In the genomic region with DNA sequence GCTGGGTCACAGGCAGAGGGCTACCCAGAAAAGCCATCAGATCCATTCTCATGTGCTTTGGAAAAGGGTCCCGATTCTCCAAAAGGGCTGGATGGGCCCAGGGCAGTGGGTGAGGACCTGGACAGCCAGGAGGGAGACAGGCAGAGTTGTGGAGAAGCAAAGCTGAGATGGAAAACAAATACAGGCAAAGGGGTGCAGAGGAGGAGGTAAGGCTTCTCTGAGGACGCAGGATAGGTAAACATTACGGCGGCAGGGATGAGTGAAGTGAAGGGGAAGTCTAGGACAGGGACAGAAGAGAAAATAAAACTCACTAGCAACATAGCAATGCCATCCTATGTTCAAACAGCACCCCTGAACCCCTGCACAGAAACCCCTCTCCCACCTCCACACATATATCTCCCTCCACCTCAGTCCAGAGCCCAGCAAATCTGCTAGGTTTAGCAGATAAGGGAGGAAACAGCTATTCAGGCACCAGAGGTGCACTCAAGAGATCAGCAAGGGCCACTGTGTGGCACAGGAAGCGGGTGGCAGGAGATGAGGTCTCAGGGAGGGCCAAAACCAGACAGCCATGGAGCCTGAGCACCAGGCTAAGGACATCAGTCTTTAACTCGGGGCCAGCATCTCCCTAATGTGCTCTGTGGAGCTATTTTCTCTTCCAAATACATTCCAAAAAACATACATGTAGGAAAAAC, we compare ENCODE assay signal across 1 cellular context.
TF ChIP-seq lines count a peak whose summit lies in the region.

No MANE protein-coding gene starts in this region.

TF ChIP-seq in HepG2, 621 proteins besides CTCF, POLR2A, EP300 and RAD21 (continued from another document and continues in another):
- TF ChIP-seq ATF7-NPFF (CRISPR knock-in tag; IDR thresholded peaks at IDR 0.05; ENCODE audit: low read depth), result no peak
- no peak for TF ChIP-seq MBNL3 (CRISPR knock-in tag; conservative IDR thresholded peaks at IDR 0.05)
- TF ChIP-seq SOX6 (IDR thresholded peaks at IDR 0.05), result no peak
- 0 out of 2 replicates have a peak, but pooled peaks have one; percentile 25 for TF ChIP-seq SOX6 (CRISPR knock-in tag; IDR thresholded peaks at IDR 0.05)
- TF ChIP-seq ZFP36 (IDR thresholded peaks at IDR 0.05; ENCODE audit: borderline replicate concordance, low read depth, low read length, partially characterized antibody), result no peak
- TF ChIP-seq ZNF382 (CRISPR knock-in tag; IDR thresholded peaks at IDR 0.05; ENCODE audit: borderline replicate concordance), result no peak
- no peak for TF ChIP-seq PHB2 (IDR thresholded peaks at IDR 0.05; ENCODE audit: partially characterized antibody)
- TF ChIP-seq ZNF383 (CRISPR knock-in tag; IDR thresholded peaks at IDR 0.05; ENCODE audit: borderline replicate concordance), result no peak
- no peak for TF ChIP-seq CHD4 (IDR thresholded peaks at IDR 0.05; ENCODE audit: borderline replicate concordance, low read length)
- TF ChIP-seq KMT2A (CRISPR knock-in tag; IDR thresholded peaks at IDR 0.05), result no peak
- no peak for TF ChIP-seq KDM6A (CRISPR knock-in tag; IDR thresholded peaks at IDR 0.05; ENCODE audit: low read depth)
- peak; percentile 81 for TF ChIP-seq ZNF317 (CRISPR knock-in tag; IDR thresholded peaks at IDR 0.05)
- TF ChIP-seq, protein P1, sequence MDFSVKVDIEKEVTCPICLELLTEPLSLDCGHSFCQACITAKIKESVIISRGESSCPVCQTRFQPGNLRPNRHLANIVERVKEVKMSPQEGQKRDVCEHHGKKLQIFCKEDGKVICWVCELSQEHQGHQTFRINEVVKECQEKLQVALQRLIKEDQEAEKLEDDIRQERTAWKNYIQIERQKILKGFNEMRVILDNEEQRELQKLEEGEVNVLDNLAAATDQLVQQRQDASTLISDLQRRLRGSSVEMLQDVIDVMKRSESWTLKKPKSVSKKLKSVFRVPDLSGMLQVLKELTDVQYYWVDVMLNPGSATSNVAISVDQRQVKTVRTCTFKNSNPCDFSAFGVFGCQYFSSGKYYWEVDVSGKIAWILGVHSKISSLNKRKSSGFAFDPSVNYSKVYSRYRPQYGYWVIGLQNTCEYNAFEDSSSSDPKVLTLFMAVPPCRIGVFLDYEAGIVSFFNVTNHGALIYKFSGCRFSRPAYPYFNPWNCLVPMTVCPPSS (IDR thresholded peaks at IDR 0.05), result no peak
- no peak for TF ChIP-seq HIVEP1 (CRISPR knock-in tag; IDR thresholded peaks at IDR 0.05)
- TF ChIP-seq, protein P2, sequence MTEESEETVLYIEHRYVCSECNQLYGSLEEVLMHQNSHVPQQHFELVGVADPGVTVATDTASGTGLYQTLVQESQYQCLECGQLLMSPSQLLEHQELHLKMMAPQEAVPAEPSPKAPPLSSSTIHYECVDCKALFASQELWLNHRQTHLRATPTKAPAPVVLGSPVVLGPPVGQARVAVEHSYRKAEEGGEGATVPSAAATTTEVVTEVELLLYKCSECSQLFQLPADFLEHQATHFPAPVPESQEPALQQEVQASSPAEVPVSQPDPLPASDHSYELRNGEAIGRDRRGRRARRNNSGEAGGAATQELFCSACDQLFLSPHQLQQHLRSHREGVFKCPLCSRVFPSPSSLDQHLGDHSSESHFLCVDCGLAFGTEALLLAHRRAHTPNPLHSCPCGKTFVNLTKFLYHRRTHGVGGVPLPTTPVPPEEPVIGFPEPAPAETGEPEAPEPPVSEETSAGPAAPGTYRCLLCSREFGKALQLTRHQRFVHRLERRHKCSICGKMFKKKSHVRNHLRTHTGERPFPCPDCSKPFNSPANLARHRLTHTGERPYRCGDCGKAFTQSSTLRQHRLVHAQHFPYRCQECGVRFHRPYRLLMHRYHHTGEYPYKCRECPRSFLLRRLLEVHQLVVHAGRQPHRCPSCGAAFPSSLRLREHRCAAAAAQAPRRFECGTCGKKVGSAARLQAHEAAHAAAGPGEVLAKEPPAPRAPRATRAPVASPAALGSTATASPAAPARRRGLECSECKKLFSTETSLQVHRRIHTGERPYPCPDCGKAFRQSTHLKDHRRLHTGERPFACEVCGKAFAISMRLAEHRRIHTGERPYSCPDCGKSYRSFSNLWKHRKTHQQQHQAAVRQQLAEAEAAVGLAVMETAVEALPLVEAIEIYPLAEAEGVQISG (CRISPR knock-in tag; IDR thresholded peaks at IDR 0.05), result no peak
- TF ChIP-seq SOX5 (CRISPR knock-in tag; IDR thresholded peaks at IDR 0.05; ENCODE audit: borderline replicate concordance), result peak; percentile 32; the same call in 1 of the 2 replicates
- TF ChIP-seq ZNF572 (CRISPR knock-in tag; IDR thresholded peaks at IDR 0.05), result no peak
- peak; percentile 14; the same call in 1 of the 2 replicates for TF ChIP-seq TCF7 (IDR thresholded peaks at IDR 0.05; ENCODE audit: low read depth)
- TF ChIP-seq NPAS2 (CRISPR knock-in tag; IDR thresholded peaks at IDR 0.05; ENCODE audit: borderline replicate concordance), result no peak
- no peak for TF ChIP-seq CBX2 (IDR thresholded peaks at IDR 0.05; ENCODE audit: low read depth, low read length)
- no peak for TF ChIP-seq CBX2 (CRISPR knock-in tag; IDR thresholded peaks at IDR 0.05; ENCODE audit: low read depth)
- TF ChIP-seq ZNF225 (CRISPR knock-in tag; IDR thresholded peaks at IDR 0.05), result no peak
- TF ChIP-seq AKAP8 (CRISPR knock-in tag; IDR thresholded peaks at IDR 0.05), result no peak
- TF ChIP-seq SMARCC2 (IDR thresholded peaks at IDR 0.05), result no peak
- TF ChIP-seq, protein P3, sequence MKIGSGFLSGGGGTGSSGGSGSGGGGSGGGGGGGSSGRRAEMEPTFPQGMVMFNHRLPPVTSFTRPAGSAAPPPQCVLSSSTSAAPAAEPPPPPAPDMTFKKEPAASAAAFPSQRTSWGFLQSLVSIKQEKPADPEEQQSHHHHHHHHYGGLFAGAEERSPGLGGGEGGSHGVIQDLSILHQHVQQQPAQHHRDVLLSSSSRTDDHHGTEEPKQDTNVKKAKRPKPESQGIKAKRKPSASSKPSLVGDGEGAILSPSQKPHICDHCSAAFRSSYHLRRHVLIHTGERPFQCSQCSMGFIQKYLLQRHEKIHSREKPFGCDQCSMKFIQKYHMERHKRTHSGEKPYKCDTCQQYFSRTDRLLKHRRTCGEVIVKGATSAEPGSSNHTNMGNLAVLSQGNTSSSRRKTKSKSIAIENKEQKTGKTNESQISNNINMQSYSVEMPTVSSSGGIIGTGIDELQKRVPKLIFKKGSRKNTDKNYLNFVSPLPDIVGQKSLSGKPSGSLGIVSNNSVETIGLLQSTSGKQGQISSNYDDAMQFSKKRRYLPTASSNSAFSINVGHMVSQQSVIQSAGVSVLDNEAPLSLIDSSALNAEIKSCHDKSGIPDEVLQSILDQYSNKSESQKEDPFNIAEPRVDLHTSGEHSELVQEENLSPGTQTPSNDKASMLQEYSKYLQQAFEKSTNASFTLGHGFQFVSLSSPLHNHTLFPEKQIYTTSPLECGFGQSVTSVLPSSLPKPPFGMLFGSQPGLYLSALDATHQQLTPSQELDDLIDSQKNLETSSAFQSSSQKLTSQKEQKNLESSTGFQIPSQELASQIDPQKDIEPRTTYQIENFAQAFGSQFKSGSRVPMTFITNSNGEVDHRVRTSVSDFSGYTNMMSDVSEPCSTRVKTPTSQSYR (CRISPR knock-in tag; IDR thresholded peaks at IDR 0.05; ENCODE audit: borderline replicate concordance), result peak; percentile 31; the same call in 1 of the 2 replicates
- no peak for TF ChIP-seq KAT8 (CRISPR knock-in tag; IDR thresholded peaks at IDR 0.05)
- TF ChIP-seq ZNF709 (CRISPR knock-in tag; IDR thresholded peaks at IDR 0.05), result no peak
- TF ChIP-seq SP2 (CRISPR knock-in tag; IDR thresholded peaks at IDR 0.05), result no peak
- no peak for TF ChIP-seq GLI4 (CRISPR knock-in tag; IDR thresholded peaks at IDR 0.05; ENCODE audit: borderline replicate concordance)
- no peak for TF ChIP-seq CBFB (CRISPR knock-in tag; IDR thresholded peaks at IDR 0.05)
- TF ChIP-seq, protein P4, sequence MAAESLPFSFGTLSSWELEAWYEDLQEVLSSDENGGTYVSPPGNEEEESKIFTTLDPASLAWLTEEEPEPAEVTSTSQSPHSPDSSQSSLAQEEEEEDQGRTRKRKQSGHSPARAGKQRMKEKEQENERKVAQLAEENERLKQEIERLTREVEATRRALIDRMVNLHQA (CRISPR knock-in tag; IDR thresholded peaks at IDR 0.05), result no peak
- TF ChIP-seq, protein P5, sequence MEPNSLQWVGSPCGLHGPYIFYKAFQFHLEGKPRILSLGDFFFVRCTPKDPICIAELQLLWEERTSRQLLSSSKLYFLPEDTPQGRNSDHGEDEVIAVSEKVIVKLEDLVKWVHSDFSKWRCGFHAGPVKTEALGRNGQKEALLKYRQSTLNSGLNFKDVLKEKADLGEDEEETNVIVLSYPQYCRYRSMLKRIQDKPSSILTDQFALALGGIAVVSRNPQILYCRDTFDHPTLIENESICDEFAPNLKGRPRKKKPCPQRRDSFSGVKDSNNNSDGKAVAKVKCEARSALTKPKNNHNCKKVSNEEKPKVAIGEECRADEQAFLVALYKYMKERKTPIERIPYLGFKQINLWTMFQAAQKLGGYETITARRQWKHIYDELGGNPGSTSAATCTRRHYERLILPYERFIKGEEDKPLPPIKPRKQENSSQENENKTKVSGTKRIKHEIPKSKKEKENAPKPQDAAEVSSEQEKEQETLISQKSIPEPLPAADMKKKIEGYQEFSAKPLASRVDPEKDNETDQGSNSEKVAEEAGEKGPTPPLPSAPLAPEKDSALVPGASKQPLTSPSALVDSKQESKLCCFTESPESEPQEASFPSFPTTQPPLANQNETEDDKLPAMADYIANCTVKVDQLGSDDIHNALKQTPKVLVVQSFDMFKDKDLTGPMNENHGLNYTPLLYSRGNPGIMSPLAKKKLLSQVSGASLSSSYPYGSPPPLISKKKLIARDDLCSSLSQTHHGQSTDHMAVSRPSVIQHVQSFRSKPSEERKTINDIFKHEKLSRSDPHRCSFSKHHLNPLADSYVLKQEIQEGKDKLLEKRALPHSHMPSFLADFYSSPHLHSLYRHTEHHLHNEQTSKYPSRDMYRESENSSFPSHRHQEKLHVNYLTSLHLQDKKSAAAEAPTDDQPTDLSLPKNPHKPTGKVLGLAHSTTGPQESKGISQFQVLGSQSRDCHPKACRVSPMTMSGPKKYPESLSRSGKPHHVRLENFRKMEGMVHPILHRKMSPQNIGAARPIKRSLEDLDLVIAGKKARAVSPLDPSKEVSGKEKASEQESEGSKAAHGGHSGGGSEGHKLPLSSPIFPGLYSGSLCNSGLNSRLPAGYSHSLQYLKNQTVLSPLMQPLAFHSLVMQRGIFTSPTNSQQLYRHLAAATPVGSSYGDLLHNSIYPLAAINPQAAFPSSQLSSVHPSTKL (CRISPR knock-in tag; IDR thresholded peaks at IDR 0.05), result peak; percentile 45; the same call in 1 of the 2 replicates
- TF ChIP-seq NKX3-1 (CRISPR knock-in tag; IDR thresholded peaks at IDR 0.05), result no peak
- TF ChIP-seq ZNF207 (IDR thresholded peaks at IDR 0.05; ENCODE audit: borderline replicate concordance), result no peak
- TF ChIP-seq ZNF24 (IDR thresholded peaks at IDR 0.05), result no peak
- no peak for TF ChIP-seq ZNF746 (CRISPR knock-in tag; IDR thresholded peaks at IDR 0.05)
- no peak for TF ChIP-seq ZNF143 (CRISPR knock-in tag; IDR thresholded peaks at IDR 0.05)
- 0 out of 2 replicates have a peak, but pooled peaks have one; percentile 17 for TF ChIP-seq ELF3 (CRISPR knock-in tag; IDR thresholded peaks at IDR 0.05)
- 0 out of 2 replicates have a peak, but pooled peaks have one; percentile 26 for TF ChIP-seq PHF21A (CRISPR knock-in tag; IDR thresholded peaks at IDR 0.05)
- TF ChIP-seq ZBTB8A (CRISPR knock-in tag; IDR thresholded peaks at IDR 0.05; ENCODE audit: borderline replicate concordance, low read depth), result no peak
- TF ChIP-seq ZNF326 (CRISPR knock-in tag; IDR thresholded peaks at IDR 0.05; ENCODE audit: borderline replicate concordance), result no peak
- TF ChIP-seq, protein P6, sequence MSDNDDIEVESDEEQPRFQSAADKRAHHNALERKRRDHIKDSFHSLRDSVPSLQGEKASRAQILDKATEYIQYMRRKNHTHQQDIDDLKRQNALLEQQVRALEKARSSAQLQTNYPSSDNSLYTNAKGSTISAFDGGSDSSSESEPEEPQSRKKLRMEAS (IDR thresholded peaks at IDR 0.05), result no peak
- TF ChIP-seq ZNF441 (CRISPR knock-in tag; IDR thresholded peaks at IDR 0.05; ENCODE audit: borderline replicate concordance), result no peak
- no peak for TF ChIP-seq ZC3H4 (CRISPR knock-in tag; IDR thresholded peaks at IDR 0.05; ENCODE audit: borderline replicate concordance)
- no peak for TF ChIP-seq ZNF253 (CRISPR knock-in tag; IDR thresholded peaks at IDR 0.05; ENCODE audit: borderline replicate concordance)
- TF ChIP-seq EEA1 (CRISPR knock-in tag; IDR thresholded peaks at IDR 0.05; ENCODE audit: borderline replicate concordance), result no peak
- TF ChIP-seq ZNF577 (CRISPR knock-in tag; IDR thresholded peaks at IDR 0.05; ENCODE audit: borderline replicate concordance, low read depth), result no peak
- TF ChIP-seq ZNF878 (CRISPR knock-in tag; IDR thresholded peaks at IDR 0.05), result no peak
- no peak for TF ChIP-seq ZBTB38 (CRISPR knock-in tag; IDR thresholded peaks at IDR 0.05)
- no peak for TF ChIP-seq NR2F1 (CRISPR knock-in tag; IDR thresholded peaks at IDR 0.05)
- TF ChIP-seq, protein P7, sequence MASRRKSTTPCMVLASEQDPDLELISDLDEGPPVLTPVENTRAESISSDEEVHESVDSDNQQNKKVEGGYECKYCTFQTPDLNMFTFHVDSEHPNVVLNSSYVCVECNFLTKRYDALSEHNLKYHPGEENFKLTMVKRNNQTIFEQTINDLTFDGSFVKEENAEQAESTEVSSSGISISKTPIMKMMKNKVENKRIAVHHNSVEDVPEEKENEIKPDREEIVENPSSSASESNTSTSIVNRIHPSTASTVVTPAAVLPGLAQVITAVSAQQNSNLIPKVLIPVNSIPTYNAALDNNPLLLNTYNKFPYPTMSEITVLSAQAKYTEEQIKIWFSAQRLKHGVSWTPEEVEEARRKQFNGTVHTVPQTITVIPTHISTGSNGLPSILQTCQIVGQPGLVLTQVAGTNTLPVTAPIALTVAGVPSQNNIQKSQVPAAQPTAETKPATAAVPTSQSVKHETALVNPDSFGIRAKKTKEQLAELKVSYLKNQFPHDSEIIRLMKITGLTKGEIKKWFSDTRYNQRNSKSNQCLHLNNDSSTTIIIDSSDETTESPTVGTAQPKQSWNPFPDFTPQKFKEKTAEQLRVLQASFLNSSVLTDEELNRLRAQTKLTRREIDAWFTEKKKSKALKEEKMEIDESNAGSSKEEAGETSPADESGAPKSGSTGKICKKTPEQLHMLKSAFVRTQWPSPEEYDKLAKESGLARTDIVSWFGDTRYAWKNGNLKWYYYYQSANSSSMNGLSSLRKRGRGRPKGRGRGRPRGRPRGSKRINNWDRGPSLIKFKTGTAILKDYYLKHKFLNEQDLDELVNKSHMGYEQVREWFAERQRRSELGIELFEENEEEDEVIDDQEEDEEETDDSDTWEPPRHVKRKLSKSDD (CRISPR knock-in tag; IDR thresholded peaks at IDR 0.05; ENCODE audit: low read depth), result no peak
- TF ChIP-seq IKZF4 (CRISPR knock-in tag; IDR thresholded peaks at IDR 0.05; ENCODE audit: borderline replicate concordance, low read depth, not compliant biosample characterization), result no peak
- TF ChIP-seq, protein P8, sequence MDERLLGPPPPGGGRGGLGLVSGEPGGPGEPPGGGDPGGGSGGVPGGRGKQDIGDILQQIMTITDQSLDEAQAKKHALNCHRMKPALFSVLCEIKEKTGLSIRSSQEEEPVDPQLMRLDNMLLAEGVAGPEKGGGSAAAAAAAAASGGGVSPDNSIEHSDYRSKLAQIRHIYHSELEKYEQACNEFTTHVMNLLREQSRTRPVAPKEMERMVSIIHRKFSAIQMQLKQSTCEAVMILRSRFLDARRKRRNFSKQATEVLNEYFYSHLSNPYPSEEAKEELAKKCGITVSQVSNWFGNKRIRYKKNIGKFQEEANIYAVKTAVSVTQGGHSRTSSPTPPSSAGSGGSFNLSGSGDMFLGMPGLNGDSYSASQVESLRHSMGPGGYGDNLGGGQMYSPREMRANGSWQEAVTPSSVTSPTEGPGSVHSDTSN (CRISPR knock-in tag; IDR thresholded peaks at IDR 0.05), result no peak
- TF ChIP-seq ERF (CRISPR knock-in tag; IDR thresholded peaks at IDR 0.05), result no peak
- TF ChIP-seq, protein P9, sequence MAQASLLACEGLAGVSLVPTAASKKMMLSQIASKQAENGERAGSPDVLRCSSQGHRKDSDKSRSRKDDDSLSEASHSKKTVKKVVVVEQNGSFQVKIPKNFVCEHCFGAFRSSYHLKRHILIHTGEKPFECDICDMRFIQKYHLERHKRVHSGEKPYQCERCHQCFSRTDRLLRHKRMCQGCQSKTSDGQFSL (CRISPR knock-in tag; IDR thresholded peaks at IDR 0.05), result no peak
